Comparison of ENCODE assay signal across 16 cellular contexts in genomic region chr1:166908942-166909341, GRCh38.
"Had no signal": no experiment of that assay in that cellular context is flagged by ENCODE, and none has a peak within 500 bp of the region (broad histone marks: within the 10 kb centered on the region; RNA-seq: fewer than 3 reads in every experiment).

No MANE protein-coding gene starts in this region.

- H3K4me2 ChIP-seq: smooth muscle cell had no signal

- DNase-seq: amniotic stem cell, colonic mucosa, erythroblast, foreskin fibroblast, immature natural killer cell, natural killer cell, posterior cingulate gyrus, right cardiac atrium, thyroid gland, uterus had no signal

- H3K9me3 ChIP-seq: colonic mucosa, thyroid gland, uterus had no signal

- H3K27ac Mint-ChIP-seq: activated naive CD4-positive, alpha-beta T cell treated with anti-CD3 and anti-CD28 coated beads, Interleukin-2, amount 50 U/mL, for 24 hours; activated T-helper 2 cell treated with anti-CD3 and anti-CD28 coated beads, Interferon-gamma antibody, Interleukin-2, Interleukin-4, amounts not matched to agents 10 μg/mL and 5 μg/mL and 100 μg/mL, durations not matched to agents 14 hours and 24 hours and 36 hours; immature natural killer cell; natural killer cell; stimulated activated effector memory CD8-positive, alpha-beta T cell treated with anti-CD3 and anti-CD28 coated beads, Interleukin-12 subunit alpha, Interleukin-12 subunit beta, amount 100 ng/mL, for 72 hours; T-helper 1 cell treated with Interleukin-12 subunit alpha and Interleukin-12 subunit beta and Interleukin-4 antibody, amounts not matched to agents 30 μg/mL and 1 μg/mL, for 36 hours had no signal

- H3K4me3 ChIP-seq: cardiac muscle cell, colonic mucosa, smooth muscle cell, thyroid gland, uterus had no signal

- H3K4me3 Mint-ChIP-seq: activated naive CD4-positive, alpha-beta T cell treated with anti-CD3 and anti-CD28 coated beads, Interleukin-2, amount 50 U/mL, for 24 hours; immature natural killer cell; natural killer cell; stimulated activated effector memory CD8-positive, alpha-beta T cell treated with anti-CD3 and anti-CD28 coated beads, Interleukin-12 subunit alpha, Interleukin-12 subunit beta, amount 100 ng/mL, for 72 hours; T-helper 1 cell treated with Interleukin-12 subunit alpha and Interleukin-12 subunit beta and Interleukin-4 antibody, amounts not matched to agents 30 μg/mL and 1 μg/mL, for 36 hours had no signal

- H3K27me3 ChIP-seq: cardiac muscle cell, colonic mucosa, thyroid gland, uterus had no signal

- H3K27me3 Mint-ChIP-seq: activated naive CD4-positive, alpha-beta T cell treated with anti-CD3 and anti-CD28 coated beads, Interleukin-2, amount 50 U/mL, for 24 hours had no signal

- H3K36me3 Mint-ChIP-seq: activated naive CD4-positive, alpha-beta T cell treated with anti-CD3 and anti-CD28 coated beads, Interleukin-2, amount 50 U/mL, for 24 hours; immature natural killer cell; natural killer cell; stimulated activated effector memory CD8-positive, alpha-beta T cell treated with anti-CD3 and anti-CD28 coated beads, Interleukin-12 subunit alpha, Interleukin-12 subunit beta, amount 100 ng/mL, for 72 hours had no signal

- H3K27ac ChIP-seq: cardiac muscle cell, colonic mucosa, thyroid gland, uterus had no signal

- H3K4me1 ChIP-seq: colonic mucosa, thyroid gland, uterus had no signal

- H3K36me3 ChIP-seq: cardiac muscle cell, colonic mucosa, thyroid gland, uterus had no signal

- H3K9me3 Mint-ChIP-seq: activated naive CD4-positive, alpha-beta T cell treated with anti-CD3 and anti-CD28 coated beads, Interleukin-2, amount 50 U/mL, for 24 hours; immature natural killer cell; natural killer cell; stimulated activated effector memory CD8-positive, alpha-beta T cell treated with anti-CD3 and anti-CD28 coated beads, Interleukin-12 subunit alpha, Interleukin-12 subunit beta, amount 100 ng/mL, for 72 hours had no signal
